9 cellular contexts compared by ENCODE assay signal in genomic region chr9:37293664-37294524, GRCh38.
A peak's percentile ranks its signal among the peaks of the same experiment; 100 is the strongest.
DNase-seq lines count a peak whose midpoint lies in the region; ATAC-seq and TF ChIP-seq lines count a peak whose summit lies in the region.
"Had no signal": no experiment of that assay in that cellular context is flagged by ENCODE, and none has a peak within 500 bp of the region (broad histone marks: within the 10 kb centered on the region; RNA-seq: fewer than 3 reads in every experiment).

No MANE protein-coding gene starts in this region.

- no peaks in the 10 kb centered on the region for H3K36me3 ChIP-seq in Caco-2 (ENCODE audit: control insufficient read depth, insufficient read depth, low read length)

- DNase-seq in EH (ENCODE audit: low read depth) = peak; percentile 48
- peak; percentile 30 for DNase-seq in epithelial cell of esophagus (ENCODE audit: low read depth)
- DNase-seq in effector CD4-positive, alpha-beta T cell = no peak
- no peak for DNase-seq in Caco-2
- no peak for DNase-seq in Ammon's horn (ENCODE audit: low spot score)
- DNase-seq in activated effector memory CD4-positive, alpha-beta T cell treated with anti-CD3 and anti-CD28 coated beads, Interleukin-2, amount 50 U/mL, for 16 hours = no peak

- H3K4me1 Mint-ChIP-seq in Caco-2 (ENCODE audit: low read depth, unreplicated experiment) = peaks cover 10% of the 10 kb centered on the region

- no peaks in the 10 kb centered on the region for H3K36me3 Mint-ChIP-seq in Caco-2 (ENCODE audit: insufficient read depth, unreplicated experiment)

- no peak overlapping the region for H3K4me3 ChIP-seq in epithelial cell of esophagus (ENCODE audit: low read length)
- no peak overlapping the region for H3K4me3 ChIP-seq in Caco-2 (ENCODE audit: low read depth, low read length)

- H3K4me1 ChIP-seq in Caco-2 = no peaks in the 10 kb centered on the region

- H3K9me3 Mint-ChIP-seq in Caco-2 (ENCODE audit: unreplicated experiment) = no peaks in the 10 kb centered on the region
- H3K9me3 Mint-ChIP-seq: brain had no signal

- TF ChIP-seq CTCF in epithelial cell of esophagus (IDR thresholded peaks at IDR 0.05; ENCODE audit: insufficient read depth, low read depth, low read length, missing control alignments) (no peak), Caco-2 (IDR thresholded peaks at IDR 0.05; ENCODE audit: insufficient read depth in 1 of 2, low read depth in 1 of 2, low read length in 1 of 2, severe bottlenecking in 1 of 2, unreplicated experiment in 1 of 2) (no peak)

- H3K27me3 Mint-ChIP-seq in Caco-2 (ENCODE audit: insufficient read depth, unreplicated experiment) = no peaks in the 10 kb centered on the region
- H3K27me3 Mint-ChIP-seq: brain had no signal

- no TSS peak for BruUV-seq in Caco-2 (replicated peaks; lab: Mats Ljungman, UMichigan)

- ATAC-seq in GM19463 (IDR thresholded peaks at IDR 0.05; ENCODE audit: unreplicated experiment) = peak; percentile 62
- peak; percentile 62 for ATAC-seq in HG03460 (IDR thresholded peaks at IDR 0.05; ENCODE audit: unreplicated experiment)

- no peaks in the 10 kb centered on the region for H3K9me3 ChIP-seq in Caco-2

- POLR2A ChIA-PET in Caco-2 (lab: Charles Lee) = no interaction called here

- CTCF ChIA-PET in Caco-2 (lab: Charles Lee) = no interaction called here

- no peaks in the 10 kb centered on the region for H3K27me3 ChIP-seq in Caco-2 (replicated peaks; ENCODE audit: control insufficient read depth, insufficient read depth, low read length)

- H3K4me3 Mint-ChIP-seq in Caco-2 (ENCODE audit: unreplicated experiment) = no peak overlapping the region
- H3K4me3 Mint-ChIP-seq: brain had no signal

- intact Hi-C loops in Caco-2 (cut with micrococcal nuclease; ENCODE audit: unreplicated experiment) = no loop called here

- no peak overlapping the region for H3K27ac Mint-ChIP-seq in Caco-2 (ENCODE audit: unreplicated experiment)

Comparison
In these comparisons a context has a peak if more than half of its experiments do, and no peak if none do; other contexts are left out.
1. DNase-seq: peak in EH (single experiment) and epithelial cell of esophagus (single experiment); none in effector CD4-positive, alpha-beta T cell (single experiment), Caco-2 (0 of 2), Ammon's horn (single experiment) and activated effector memory CD4-positive, alpha-beta T cell treated with anti-CD3 and anti-CD28 coated beads, Interleukin-2, amount 50 U/mL, for 16 hours (single experiment).